Comparison of ENCODE assay signal across 1 cellular context in the genomic region with DNA sequence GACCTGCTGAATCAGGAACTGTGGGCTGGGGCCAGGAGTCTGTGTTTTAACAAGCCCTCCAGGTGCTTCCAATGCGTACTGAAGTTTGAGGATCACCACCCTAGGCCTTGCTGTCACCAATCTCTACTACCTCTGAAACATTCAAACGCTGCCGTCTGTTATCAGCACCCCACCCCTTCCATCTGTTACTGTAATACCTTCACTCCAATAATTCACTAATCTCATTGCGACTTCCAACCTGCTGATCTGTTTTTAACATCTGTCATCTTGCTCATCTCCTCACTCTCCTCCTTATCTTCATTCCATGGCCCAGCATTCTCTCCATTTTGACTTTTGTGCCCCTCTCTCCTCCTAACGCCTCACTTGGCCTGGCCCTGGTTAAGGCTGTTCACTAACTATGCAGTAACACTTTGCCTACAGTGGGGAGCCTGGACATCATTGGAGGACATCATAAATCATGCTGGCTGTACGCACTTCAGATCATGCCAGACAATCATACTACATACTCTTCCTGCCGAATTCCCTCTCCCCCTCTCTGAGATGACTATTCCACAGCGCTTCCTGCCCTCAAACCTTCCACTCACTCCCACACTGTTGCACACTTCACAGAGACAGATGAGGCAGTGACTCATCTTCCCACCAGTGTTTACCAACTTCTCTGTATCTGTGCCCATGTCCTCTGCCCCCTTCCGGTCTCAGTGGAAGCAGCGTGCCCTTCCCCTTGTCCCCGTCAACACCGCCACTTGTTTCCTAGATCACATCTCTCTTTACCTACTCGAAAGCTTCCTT.
TF ChIP-seq lines count a peak whose summit lies in the region.

No MANE protein-coding gene starts in this region.

TF ChIP-seq in GM12878, 131 proteins besides CTCF, POLR2A, EP300 and RAD21:
- TF ChIP-seq TCF7 (IDR thresholded peaks at IDR 0.05; ENCODE audit: borderline replicate concordance) (no peak), JUNB (IDR thresholded peaks at IDR 0.05) (no peak), TCF3 (IDR thresholded peaks at IDR 0.05; ENCODE audit: borderline replicate concordance, insufficient read depth, low read depth, low read length) (no peak), ASH2L (IDR thresholded peaks at IDR 0.05; ENCODE audit: borderline replicate concordance, low read depth) (no peak), RAD51 (IDR thresholded peaks at IDR 0.05) (no peak), SRF (IDR thresholded peaks at IDR 0.05; ENCODE audit: low read depth in 2 of 2, low read length in 2 of 2) (no peak), SUPT20H (IDR thresholded peaks at IDR 0.05; ENCODE audit: borderline replicate concordance, control insufficient read depth, low read depth, low read length) (no peak), ZNF207 (IDR thresholded peaks at IDR 0.05; ENCODE audit: borderline replicate concordance) (no peak), TBL1XR1 (IDR thresholded peaks at IDR 0.05; ENCODE audit: low read depth, low read length) (no peak)
